Comparison of ENCODE assay signal across 8 cellular contexts in genomic region chr12:122888232-122888752, GRCh38. TPM values are rescaled to one million over a fixed set of nuclear protein-coding genes. Genes with fewer than 3 reads are reported as not detected.
DNase-seq lines count a peak whose midpoint lies in the region; ATAC-seq and TF ChIP-seq lines count a peak whose summit lies in the region.

No MANE protein-coding gene starts in this region.

- intact Hi-C loops in posterior vena cava (cut with DNase I) = no loop called here

- H3K4me3 Mint-ChIP-seq in memory B cell (peak overlapping the region; percentile 73), type B pancreatic cell (peak overlapping the region; percentile 80)

- peak; percentile 70 for ATAC-seq in memory B cell (ENCODE audit: low read depth)

- H3K27ac Mint-ChIP-seq in memory B cell = peak overlapping the region; percentile 84
- peak overlapping the region; percentile 99 for H3K27ac Mint-ChIP-seq in type B pancreatic cell

- no peak for TF ChIP-seq CTCF in type B pancreatic cell (conservative IDR thresholded peaks at IDR 0.05)

- DNase-seq in stimulated activated CD4-positive, alpha-beta T cell treated with anti-CD3 and anti-CD28 coated beads, Interleukin-1b, Interleukin-23, amount 100 ng/mL, for 48 hours = peak; percentile 39
- no peak for DNase-seq in stimulated activated CD4-positive, alpha-beta T cell treated with anti-CD3 and anti-CD28 coated beads, Interleukin-12 subunit alpha, Interleukin-12 subunit beta, amount 100 ng/mL, for 4 hours
- DNase-seq in NCI-H1105 (lab: John Stamatoyannopoulos, UW) (peak; percentile 71), UCSD-AML1 (lab: John Stamatoyannopoulos, UW; ENCODE audit: unreplicated experiment) (peak; percentile 65), dermis microvascular lymphatic vessel endothelial cell (ENCODE audit: low read depth in 2 of 2) (peak; percentile 95 to 97), memory B cell (ENCODE audit: low spot score in 2 of 2) (peak in 1 of 2 donors; percentile 60), type B pancreatic cell (ENCODE audit: extremely low spot score, unreplicated experiment) (no peak), posterior vena cava (ENCODE audit: low spot score) (no peak)

- H3K27me3 Mint-ChIP-seq in memory B cell (no peaks in the 10 kb centered on the region), type B pancreatic cell (no peaks in the 10 kb centered on the region)

- H3K36me3 Mint-ChIP-seq in memory B cell (peaks cover 3% of the 10 kb centered on the region), type B pancreatic cell (peaks cover 13% of the 10 kb centered on the region)

- H3K4me1 Mint-ChIP-seq in memory B cell (peaks cover 50% of the 10 kb centered on the region), type B pancreatic cell (ENCODE audit: unreplicated experiment) (peaks cover 57% of the 10 kb centered on the region)

- H3K9me3 Mint-ChIP-seq in memory B cell (no peaks in the 10 kb centered on the region), type B pancreatic cell (no peaks in the 10 kb centered on the region)

RNA-seq across cellular contexts. Expression of gene VPS37B, which starts 7.6 kb away (rescaled TPM):
- total RNA-seq in dermis microvascular lymphatic vessel endothelial cell = 10.5 and 16.6 TPM in 2 replicates
- total RNA-seq in type B pancreatic cell (ENCODE audit: low replicate concordance) = 32.4 and 43.6 TPM in 2 replicates
- 10 to 100 TPM; 18.3 to 22.3 TPM for total RNA-seq in posterior vena cava

RNA-seq across cellular contexts. Expression of gene HIP1R, which starts 53.0 kb away (rescaled TPM):
- 39.7 and 47.2 TPM in 2 replicates for total RNA-seq in dermis microvascular lymphatic vessel endothelial cell
- 40.5 and 45.5 TPM in 2 replicates for total RNA-seq in type B pancreatic cell (ENCODE audit: low replicate concordance)
- total RNA-seq in posterior vena cava = 10 to 100 TPM; 12.8 to 19.3 TPM

Comparison
In these comparisons a context has a peak if more than half of its experiments do, and no peak if none do; other contexts are left out.
1. DNase-seq: peak in stimulated activated CD4-positive, alpha-beta T cell treated with anti-CD3 and anti-CD28 coated beads, Interleukin-1b, Interleukin-23, amount 100 ng/mL, for 48 hours (single experiment), NCI-H1105 (single experiment), UCSD-AML1 (single experiment) and dermis microvascular lymphatic vessel endothelial cell (2 of 2); none in stimulated activated CD4-positive, alpha-beta T cell treated with anti-CD3 and anti-CD28 coated beads, Interleukin-12 subunit alpha, Interleukin-12 subunit beta, amount 100 ng/mL, for 4 hours (single experiment), type B pancreatic cell (single experiment) and posterior vena cava (single experiment).